10 cellular contexts compared by ENCODE assay signal in genomic region chr16:55543470-55543869, GRCh38. TPM values are rescaled to one million over a fixed set of nuclear protein-coding genes. Genes with fewer than 3 reads are reported as not detected.
A peak's percentile ranks its signal among the peaks of the same experiment; 100 is the strongest.
DNase-seq lines count a peak whose midpoint lies in the region; ATAC-seq, FAIRE-seq and TF ChIP-seq lines count a peak whose summit lies in the region.
"Had no signal": no experiment of that assay in that cellular context is flagged by ENCODE, and none has a peak within 500 bp of the region (broad histone marks: within the 10 kb centered on the region; RNA-seq: fewer than 3 reads in every experiment).

No MANE protein-coding gene starts in this region.

- CTCF ChIA-PET in activated CD8-positive, alpha-beta memory T cell treated with anti-CD3 and anti-CD28 coated beads, Interleukin-2, amount 10 ng/mL, durations not matched to agents 7 days and 5 days (lab: Charles Lee), result no interaction called here

- H3K36me3 ChIP-seq in left lung, result peaks cover 0 to 14% of the 10 kb centered on the region in 2 donors

- DNase-seq in KBM-7, result peak; percentile 30
- no peak for DNase-seq in left lung
- no peak for DNase-seq in NAMALWA (ENCODE audit: low spot score)
- DNase-seq in NCI-H2107 (lab: John Stamatoyannopoulos, UW), result no peak
- DNase-seq in nucleus accumbens (lab: John Stamatoyannopoulos, UW), result no peak
- DNase-seq in activated CD8-positive, alpha-beta memory T cell treated with anti-CD3 and anti-CD28 coated beads, Interleukin-2, amount 10 ng/mL, durations not matched to agents 7 days and 5 days, result no peak
- DNase-seq: DND-41 had no signal

- H3K4me1 Mint-ChIP-seq in brain, result peaks cover 4% of the 10 kb centered on the region
- H3K4me1 Mint-ChIP-seq in activated CD8-positive, alpha-beta memory T cell treated with anti-CD3 and anti-CD28 coated beads, Interleukin-2, amount 10 ng/mL, durations not matched to agents 7 days and 5 days, result no peaks in the 10 kb centered on the region

- TF ChIP-seq CTCF in brain (conservative IDR thresholded peaks at IDR 0.05), result peak; percentile 66 to 89
- peak in 1 of 2 donors; percentile 24 for TF ChIP-seq CTCF in left lung (IDR thresholded peaks at IDR 0.05)

- H3K36me3 Mint-ChIP-seq in brain, result no peaks in the 10 kb centered on the region
- H3K36me3 Mint-ChIP-seq in activated CD8-positive, alpha-beta memory T cell treated with anti-CD3 and anti-CD28 coated beads, Interleukin-2, amount 10 ng/mL, durations not matched to agents 7 days and 5 days, result no peaks in the 10 kb centered on the region

- no peak overlapping the region for H3K27ac ChIP-seq in left lung

- peak; percentile 78 for ATAC-seq in left lung
- no peak for ATAC-seq in activated CD8-positive, alpha-beta memory T cell treated with anti-CD3 and anti-CD28 coated beads, Interleukin-2, amount 10 ng/mL, durations not matched to agents 7 days and 5 days

- peaks cover 0 to 11% of the 10 kb centered on the region in 2 donors for H3K4me1 ChIP-seq in left lung

- no peak overlapping the region for H3K27ac Mint-ChIP-seq in brain
- H3K27ac Mint-ChIP-seq in activated CD8-positive, alpha-beta memory T cell treated with anti-CD3 and anti-CD28 coated beads, Interleukin-2, amount 10 ng/mL, durations not matched to agents 7 days and 5 days, result no peak overlapping the region

- peak; percentile 95 for FAIRE-seq in A204.1 (lab: Jason Lieb, UNC)

- H3K27me3 Mint-ChIP-seq in brain, result no peaks in the 10 kb centered on the region
- H3K27me3 Mint-ChIP-seq in activated CD8-positive, alpha-beta memory T cell treated with anti-CD3 and anti-CD28 coated beads, Interleukin-2, amount 10 ng/mL, durations not matched to agents 7 days and 5 days, result peaks cover 3% of the 10 kb centered on the region

- H3K27me3 ChIP-seq in left lung, result no peaks in the 10 kb centered on the region

- H3K4me3 Mint-ChIP-seq in brain, result no peak overlapping the region
- no peak overlapping the region for H3K4me3 Mint-ChIP-seq in activated CD8-positive, alpha-beta memory T cell treated with anti-CD3 and anti-CD28 coated beads, Interleukin-2, amount 10 ng/mL, durations not matched to agents 7 days and 5 days

- H3K4me3 ChIP-seq in left lung, result no peak overlapping the region

- in situ Hi-C loops in KBM-7 (cut with MboI; ENCODE audit: low pct_unique_long_range_greater_than_20kb, low sequenced_read_pairs), result no loop called here

- no peaks in the 10 kb centered on the region for H3K9me3 ChIP-seq in left lung

- intact Hi-C loops in left lung (cut with DNase I), result loop anchor here in 1 of 2 donors (5.0 kb wide), 1 partner anchor 76 kb away; no protein-coding TSS in a partner anchor

- no peaks in the 10 kb centered on the region for H3K9me3 Mint-ChIP-seq in brain
- no peaks in the 10 kb centered on the region for H3K9me3 Mint-ChIP-seq in activated CD8-positive, alpha-beta memory T cell treated with anti-CD3 and anti-CD28 coated beads, Interleukin-2, amount 10 ng/mL, durations not matched to agents 7 days and 5 days (ENCODE audit: low read depth)

RNA-seq across cellular contexts. Expression of gene CAPNS2, which starts 23.0 kb away (rescaled TPM):
- not detected for polyA plus RNA-seq in brain (ENCODE audit: insufficient read depth, low read depth, low replicate concordance)
- 1 to 10 TPM in 1 of 2 donors, under 1 TPM in 1; 0.41 to 1.2 TPM for total RNA-seq in left lung
- total RNA-seq in activated CD8-positive, alpha-beta memory T cell treated with anti-CD3 and anti-CD28 coated beads, Interleukin-2, amount 10 ng/mL, durations not matched to agents 7 days and 5 days, result not detected
- total RNA-seq: skeletal muscle tissue had no signal

RNA-seq across cellular contexts. Expression of gene LPCAT2, which starts 34.6 kb away (rescaled TPM):
- polyA plus RNA-seq in brain (ENCODE audit: insufficient read depth, low read depth, low replicate concordance), result 1.7 TPM
- 10 to 100 TPM; 18.8 to 30.9 TPM for total RNA-seq in left lung
- under 1 TPM; 0.18 to 0.59 TPM for total RNA-seq in activated CD8-positive, alpha-beta memory T cell treated with anti-CD3 and anti-CD28 coated beads, Interleukin-2, amount 10 ng/mL, durations not matched to agents 7 days and 5 days

Comparison
In these comparisons a context has a peak if more than half of its experiments do, and no peak if none do; other contexts are left out.
1. RNA of gene LPCAT2, which starts 34.6 kb away (total RNA-seq): 18.8 to 30.9 TPM in left lung; 0.18 to 0.59 TPM in activated CD8-positive, alpha-beta memory T cell treated with anti-CD3 and anti-CD28 coated beads, Interleukin-2, amount 10 ng/mL, durations not matched to agents 7 days and 5 days; every median in the first group is over 10 times any median in the second.